Comparison of ENCODE assay signal across 9 cellular contexts in the genomic region with DNA sequence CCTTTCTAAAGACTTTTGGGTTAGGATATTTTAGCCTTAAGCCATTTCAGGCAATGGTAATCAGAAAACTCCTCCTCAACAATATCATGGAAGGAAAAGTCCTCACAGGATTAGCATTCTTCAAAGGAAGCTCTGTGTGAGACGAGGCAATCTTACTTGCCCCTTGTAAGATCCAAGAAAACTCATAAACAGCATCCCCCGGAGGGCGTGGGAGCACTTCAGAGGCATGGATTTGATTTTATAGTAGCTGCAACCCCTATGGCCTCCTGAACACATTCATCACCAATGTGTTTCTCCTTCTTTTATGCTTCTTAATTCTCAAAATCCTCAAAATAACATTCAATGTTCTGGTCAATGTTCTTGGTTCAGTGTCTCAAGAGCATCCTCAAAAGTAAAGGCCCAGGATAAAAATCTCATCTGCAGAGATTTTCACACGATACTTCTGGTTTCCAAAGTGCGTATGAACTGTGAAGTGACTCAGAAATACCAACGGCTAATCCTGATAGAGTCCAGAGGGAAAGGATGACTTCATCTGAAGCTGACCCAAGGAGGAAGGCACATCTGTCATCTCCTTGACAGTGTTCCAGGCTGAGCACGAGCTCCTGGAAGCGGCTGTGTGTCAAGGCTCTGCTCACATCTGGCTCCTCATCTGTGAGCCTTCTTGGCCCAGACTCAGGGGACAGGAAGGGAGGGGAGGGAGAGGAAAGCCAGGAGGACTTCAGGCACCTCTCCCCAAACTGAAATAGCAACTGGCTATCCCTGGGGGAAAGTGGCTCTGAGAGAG. TPM values are rescaled to one million over a fixed set of nuclear protein-coding genes. Genes with fewer than 3 reads are reported as not detected.
A peak's percentile ranks its signal among the peaks of the same experiment; 100 is the strongest.
DNase-seq lines count a peak whose midpoint lies in the region; ATAC-seq, FAIRE-seq and TF ChIP-seq lines count a peak whose summit lies in the region.
"Had no signal": no experiment of that assay in that cellular context is flagged by ENCODE, and none has a peak within 500 bp of the region (broad histone marks: within the 10 kb centered on the region; RNA-seq: fewer than 3 reads in every experiment).

No MANE protein-coding gene starts in this region.

- ATAC-seq in left lobe of liver (peak; percentile 63), thoracic aorta (ENCODE audit: insufficient number of reproducible peaks, low FRiP score, low read depth) (peak; percentile 95), GM21423 (IDR thresholded peaks at IDR 0.05; ENCODE audit: unreplicated experiment) (no peak)
- ATAC-seq: activated naive CD8-positive, alpha-beta T cell treated with anti-CD3 and anti-CD28 coated beads, Interleukin-2, amount 50 U/mL, for 24 hours had no signal

- peaks cover 4 to 12% of the 10 kb centered on the region in 2 donors for H3K4me1 ChIP-seq in thoracic aorta (ENCODE audit: control insufficient read depth in 1 of 2, low read depth in 2 of 2)

- peak; percentile 94 for DNase-seq in HTR-8/SVneo (ENCODE audit: insufficient read length, low spot score)
- peak; percentile 93 for DNase-seq in choroid plexus epithelial cell (ENCODE audit: low read depth)
- no peak for DNase-seq in left lobe of liver (ENCODE audit: low spot score)
- DNase-seq in thoracic aorta (ENCODE audit: low spot score), result peak; percentile 49
- DNase-seq in NCI-H2081 treated with DMSO at 0.1 percent for 48 hours (lab: John Stamatoyannopoulos, UW), result no peak
- DNase-seq in stimulated activated CD4-positive, alpha-beta T cell treated with anti-CD3 and anti-CD28 coated beads, Interleukin-1b, Interleukin-23, amount 100 ng/mL, for 48 hours, result no peak
- DNase-seq in iPS-NIHi11 (ENCODE audit: low spot score), result no peak
- DNase-seq: activated naive CD8-positive, alpha-beta T cell treated with anti-CD3 and anti-CD28 coated beads, Interleukin-2, amount 50 U/mL, for 24 hours had no signal

- peak overlapping the region; percentile 55 to 57 for H3K27ac ChIP-seq in thoracic aorta

- no peaks in the 10 kb centered on the region for H3K9me3 ChIP-seq in thoracic aorta

- no peak overlapping the region for H3K4me3 ChIP-seq in choroid plexus epithelial cell (ENCODE audit: low read depth, low read length)
- no peak overlapping the region for H3K4me3 ChIP-seq in thoracic aorta

- TF ChIP-seq CTCF in choroid plexus epithelial cell (conservative IDR thresholded peaks at IDR 0.05; ENCODE audit: low read depth, low read length) (no peak), thoracic aorta (IDR thresholded peaks at IDR 0.05) (no peak)

- no peaks in the 10 kb centered on the region for H3K36me3 ChIP-seq in thoracic aorta

- no peaks in the 10 kb centered on the region for H3K27me3 ChIP-seq in thoracic aorta (replicated peaks; ENCODE audit: insufficient read depth)

- peak; percentile 63 for FAIRE-seq in HTR-8/SVneo (lab: Jason Lieb, UNC)

RNA-seq across cellular contexts. Expression of gene PSEN2, which starts 49.3 kb away (rescaled TPM):
- total RNA-seq in left lobe of liver, result 21.7 TPM
- total RNA-seq in thoracic aorta, result 10 to 100 TPM; 22.2 to 52.1 TPM

Comparison
In these comparisons a context has a peak if more than half of its experiments do, and no peak if none do; other contexts are left out.
1. DNase-seq: peak in HTR-8/SVneo (single experiment), choroid plexus epithelial cell (single experiment) and thoracic aorta (single experiment); none in left lobe of liver (single experiment), NCI-H2081 treated with DMSO at 0.1 percent for 48 hours (single experiment), stimulated activated CD4-positive, alpha-beta T cell treated with anti-CD3 and anti-CD28 coated beads, Interleukin-1b, Interleukin-23, amount 100 ng/mL, for 48 hours (single experiment) and iPS-NIHi11 (single experiment).